In genomic region chr4:3702084-3702521, GRCh38 we compare ENCODE assay signal across 1 cellular context.
TF ChIP-seq lines count a peak whose summit lies in the region.

No MANE protein-coding gene starts in this region.

TF ChIP-seq in SK-N-SH, 30 proteins besides CTCF, POLR2A, EP300 and RAD21 (continued from another document):
- no peak for TF ChIP-seq REST (IDR thresholded peaks at IDR 0.05; ENCODE audit: low read depth, low read length)
- no peak for TF ChIP-seq RXRA (IDR thresholded peaks at IDR 0.05; ENCODE audit: borderline replicate concordance, low read depth)
- no peak for TF ChIP-seq RCOR1 (IDR thresholded peaks at IDR 0.05; ENCODE audit: low read length)
- TF ChIP-seq FOXJ3 (CRISPR knock-in tag; IDR thresholded peaks at IDR 0.05), result no peak
- TF ChIP-seq EZH2phosphoT487 (IDR thresholded peaks at IDR 0.05; ENCODE audit: borderline replicate concordance, low read depth), result no peak
- no peak for TF ChIP-seq PBX3 (IDR thresholded peaks at IDR 0.05)
- no peak for TF ChIP-seq FOXM1 (IDR thresholded peaks at IDR 0.05; ENCODE audit: low read depth)
- TF ChIP-seq NFIC (IDR thresholded peaks at IDR 0.05; ENCODE audit: borderline replicate concordance), result no peak
- no peak for TF ChIP-seq USF1 (IDR thresholded peaks at IDR 0.05; ENCODE audit: borderline replicate concordance, low read depth)
- TF ChIP-seq TEAD4 (IDR thresholded peaks at IDR 0.05; ENCODE audit: borderline replicate concordance, insufficient read depth), result no peak
